ENCODE assay signal across 1 cellular context in genomic region chr3:71723452-71724170, GRCh38.
TF ChIP-seq lines count a peak whose summit lies in the region.

No MANE protein-coding gene starts in this region.

TF ChIP-seq in H1, 55 proteins besides CTCF, POLR2A, EP300 and RAD21 (continued from another document):
- TF ChIP-seq ATF2 (IDR thresholded peaks at IDR 0.05; ENCODE audit: low read length) (no peak), SP4 (IDR thresholded peaks at IDR 0.05; ENCODE audit: low read length) (no peak), CHD2 (IDR thresholded peaks at IDR 0.05; ENCODE audit: low read length) (no peak), CREB1 (IDR thresholded peaks at IDR 0.05) (no peak)
